In the genomic region with DNA sequence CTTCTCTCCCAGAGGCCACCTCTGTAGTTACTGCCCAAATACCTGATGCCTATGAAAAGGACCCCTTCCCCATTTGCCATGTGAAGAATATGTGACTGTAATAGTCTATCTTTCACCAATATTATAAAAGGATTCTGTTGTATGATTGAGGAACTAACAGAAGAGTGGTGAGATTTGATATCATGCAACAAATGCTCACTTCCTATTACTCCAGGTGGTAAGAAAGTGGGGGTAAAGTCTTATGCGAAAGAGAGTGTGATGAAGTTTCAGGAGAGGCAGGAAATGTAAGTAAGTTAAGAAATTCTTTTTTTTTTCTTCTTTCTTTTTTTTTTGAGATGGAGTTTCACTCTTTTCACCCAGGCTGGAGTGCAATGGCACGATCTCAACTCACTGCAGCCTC, we compare ENCODE assay signal across 12 cellular contexts. TPM values are rescaled to one million over a fixed set of nuclear protein-coding genes. Genes with fewer than 3 reads are reported as not detected.
A peak's percentile ranks its signal among the peaks of the same experiment; 100 is the strongest.
DNase-seq lines count a peak whose midpoint lies in the region; ATAC-seq and TF ChIP-seq lines count a peak whose summit lies in the region.
"Had no signal": no experiment of that assay in that cellular context is flagged by ENCODE, and none has a peak within 500 bp of the region (broad histone marks: within the 10 kb centered on the region; RNA-seq: fewer than 3 reads in every experiment).

No MANE protein-coding gene starts in this region.

- no peaks in the 10 kb centered on the region for H3K9me2 ChIP-seq in hepatocyte (replicated peaks; ENCODE audit: insufficient read depth)

- no TSS peak for BruUV-seq in Calu3 (replicated peaks; lab: Mats Ljungman, UMichigan)

- no peaks in the 10 kb centered on the region for H3K79me2 ChIP-seq in hepatocyte

- no peaks in the 10 kb centered on the region for H3K36me3 ChIP-seq in hepatocyte (replicated peaks; ENCODE audit: insufficient read depth, low read depth)

- no peak overlapping the region for H3K4me3 ChIP-seq in hepatocyte

- no peaks in the 10 kb centered on the region for H4K20me1 ChIP-seq in hepatocyte (ENCODE audit: insufficient read depth, poor library complexity, severe bottlenecking)

- H3K4me2 ChIP-seq in hepatocyte = no peak overlapping the region

- POLR2A ChIA-PET in activated CD4-positive, alpha-beta T cell treated with anti-CD3 and anti-CD28 coated beads for 36 hours (lab: Charles Lee) = no interaction called here

- H3K27ac ChIP-seq in hepatocyte = peak overlapping the region; percentile 95

- no peak overlapping the region for H3K4me3 Mint-ChIP-seq in Calu3 (ENCODE audit: low read depth, unreplicated experiment)
- H3K4me3 Mint-ChIP-seq in activated naive CD4-positive, alpha-beta T cell treated with anti-CD3 and anti-CD28 coated beads for 36 hours = no peak overlapping the region
- no peak overlapping the region for H3K4me3 Mint-ChIP-seq in activated CD4-positive, alpha-beta T cell treated with anti-CD3 and anti-CD28 coated beads for 36 hours
- H3K4me3 Mint-ChIP-seq: activated naive CD4-positive, alpha-beta T cell treated with anti-CD3 and anti-CD28 coated beads, Interleukin-2, amount 10 ng/mL, durations not matched to agents 7 days and 5 days; stimulated activated memory B cell treated with anti-CD40 and anti-IgM and Interleukin-4, amounts not matched to agents 10 μg/mL and 1 μg/mL and 100 μg/mL, for 72 hours had no signal

- H3K27ac Mint-ChIP-seq in Calu3 (ENCODE audit: unreplicated experiment) = peak overlapping the region; percentile 99
- H3K27ac Mint-ChIP-seq in activated naive CD4-positive, alpha-beta T cell treated with anti-CD3 and anti-CD28 coated beads for 36 hours = no peak overlapping the region
- no peak overlapping the region for H3K27ac Mint-ChIP-seq in activated CD4-positive, alpha-beta T cell treated with anti-CD3 and anti-CD28 coated beads for 36 hours
- H3K27ac Mint-ChIP-seq: activated naive CD4-positive, alpha-beta T cell treated with anti-CD3 and anti-CD28 coated beads, Interleukin-2, amount 10 ng/mL, durations not matched to agents 7 days and 5 days; stimulated activated memory B cell treated with anti-CD40 and anti-IgM and Interleukin-4, amounts not matched to agents 10 μg/mL and 1 μg/mL and 100 μg/mL, for 72 hours had no signal

- H3K27me3 Mint-ChIP-seq in Calu3 (ENCODE audit: unreplicated experiment) = no peaks in the 10 kb centered on the region
- H3K27me3 Mint-ChIP-seq in activated naive CD4-positive, alpha-beta T cell treated with anti-CD3 and anti-CD28 coated beads for 36 hours (ENCODE audit: low read depth) = peaks cover 3% of the 10 kb centered on the region
- H3K27me3 Mint-ChIP-seq in activated CD4-positive, alpha-beta T cell treated with anti-CD3 and anti-CD28 coated beads for 36 hours = peaks cover 3% of the 10 kb centered on the region
- H3K27me3 Mint-ChIP-seq: activated naive CD4-positive, alpha-beta T cell treated with anti-CD3 and anti-CD28 coated beads, Interleukin-2, amount 10 ng/mL, durations not matched to agents 7 days and 5 days had no signal

- no peaks in the 10 kb centered on the region for H3K9me3 Mint-ChIP-seq in Calu3 (ENCODE audit: low read depth, unreplicated experiment)
- no peaks in the 10 kb centered on the region for H3K9me3 Mint-ChIP-seq in activated naive CD4-positive, alpha-beta T cell treated with anti-CD3 and anti-CD28 coated beads for 36 hours
- no peaks in the 10 kb centered on the region for H3K9me3 Mint-ChIP-seq in activated CD4-positive, alpha-beta T cell treated with anti-CD3 and anti-CD28 coated beads for 36 hours (ENCODE audit: low read depth)
- H3K9me3 Mint-ChIP-seq: activated naive CD4-positive, alpha-beta T cell treated with anti-CD3 and anti-CD28 coated beads, Interleukin-2, amount 10 ng/mL, durations not matched to agents 7 days and 5 days; stimulated activated memory B cell treated with anti-CD40 and anti-IgM and Interleukin-4, amounts not matched to agents 10 μg/mL and 1 μg/mL and 100 μg/mL, for 72 hours had no signal

- intact Hi-C loops in Calu3 (cut with micrococcal nuclease; ENCODE audit: unreplicated experiment) = loop anchor here (1.0 kb wide), 3 partner anchors 41 to 94 kb away; no protein-coding TSS in a partner anchor
- intact Hi-C loops in activated naive CD4-positive, alpha-beta T cell treated with anti-CD3 and anti-CD28 coated beads for 36 hours (cut with micrococcal nuclease) = loop anchor here (1.0 to 5.0 kb wide), 6 partner anchors 7 to 985 kb away; partner anchors contain the start of gene ARHGEF26
- intact Hi-C loops in activated CD4-positive, alpha-beta T cell treated with anti-CD3 and anti-CD28 coated beads for 36 hours (cut with DNase I, micrococcal nuclease) = loop anchor here (1.0 to 10.0 kb wide), 4 partner anchors 23 to 1833 kb away; no protein-coding TSS in a partner anchor

- H3K4me1 Mint-ChIP-seq in Calu3 (ENCODE audit: low read depth, unreplicated experiment) = peaks cover 67% of the 10 kb centered on the region
- peaks cover 24% of the 10 kb centered on the region for H3K4me1 Mint-ChIP-seq in activated naive CD4-positive, alpha-beta T cell treated with anti-CD3 and anti-CD28 coated beads for 36 hours (ENCODE audit: low read depth)
- H3K4me1 Mint-ChIP-seq in activated CD4-positive, alpha-beta T cell treated with anti-CD3 and anti-CD28 coated beads for 36 hours = peaks cover 26% of the 10 kb centered on the region

- no peak overlapping the region for H2AFZ ChIP-seq in hepatocyte

- CTCF ChIA-PET in Calu3 (lab: Charles Lee) = interaction anchor here (0.7 to 1.0 kb wide), 2 partner anchors 11 to 24 kb away, joined by 3 to 4 read pairs; no protein-coding TSS in a partner anchor
- CTCF ChIA-PET in activated naive CD4-positive, alpha-beta T cell treated with anti-CD3 and anti-CD28 coated beads for 36 hours (lab: Charles Lee) = no interaction called here
- CTCF ChIA-PET in activated CD4-positive, alpha-beta T cell treated with anti-CD3 and anti-CD28 coated beads for 36 hours (lab: Charles Lee) = no interaction called here

- peaks cover 10% of the 10 kb centered on the region for H3K4me1 ChIP-seq in hepatocyte (ENCODE audit: insufficient read depth)

- DNase-seq in Calu3 (no peak), NOMO-1 (lab: John Stamatoyannopoulos, UW; ENCODE audit: unreplicated experiment in 2 of 2) (peak; percentile 75 to 88), hepatocyte (ENCODE audit: low spot score) (no peak), HUDEP-2 (lab: John Stamatoyannopoulos, UW; ENCODE audit: unreplicated experiment in 76 of 76) (no peak)
- DNase-seq in activated naive CD4-positive, alpha-beta T cell treated with anti-CD3 and anti-CD28 coated beads for 36 hours = no peak
- no peak for DNase-seq in activated CD4-positive, alpha-beta T cell treated with anti-CD3 and anti-CD28 coated beads for 36 hours
- DNase-seq: activated naive CD4-positive, alpha-beta T cell treated with anti-CD3 and anti-CD28 coated beads, Interleukin-2, amount 10 ng/mL, durations not matched to agents 7 days and 5 days; Kasumi-1; nucleus accumbens had no signal

- no peaks in the 10 kb centered on the region for H3K9me3 ChIP-seq in hepatocyte (ENCODE audit: low read depth)

- WGBS in hepatocyte (ENCODE audit: low lambda C conversion rate, missing lambda C conversion rate) = 98% methylated on average over 2 of the region's 2 CpGs

- peaks cover 36% of the 10 kb centered on the region for H3K36me3 Mint-ChIP-seq in Calu3 (ENCODE audit: insufficient read depth, unreplicated experiment)
- H3K36me3 Mint-ChIP-seq in activated naive CD4-positive, alpha-beta T cell treated with anti-CD3 and anti-CD28 coated beads for 36 hours (ENCODE audit: low read depth) = no peaks in the 10 kb centered on the region
- no peaks in the 10 kb centered on the region for H3K36me3 Mint-ChIP-seq in activated CD4-positive, alpha-beta T cell treated with anti-CD3 and anti-CD28 coated beads for 36 hours (ENCODE audit: low read depth)
- H3K36me3 Mint-ChIP-seq: activated naive CD4-positive, alpha-beta T cell treated with anti-CD3 and anti-CD28 coated beads, Interleukin-2, amount 10 ng/mL, durations not matched to agents 7 days and 5 days; stimulated activated memory B cell treated with anti-CD40 and anti-IgM and Interleukin-4, amounts not matched to agents 10 μg/mL and 1 μg/mL and 100 μg/mL, for 72 hours had no signal

- H3K27me3 ChIP-seq in hepatocyte = no peaks in the 10 kb centered on the region

- ATAC-seq in GM21717 (IDR thresholded peaks at IDR 0.05; ENCODE audit: unreplicated experiment) (peak; percentile 45), GM19324 (IDR thresholded peaks at IDR 0.05; ENCODE audit: low FRiP score, unreplicated experiment) (no peak)
- ATAC-seq in activated CD4-positive, alpha-beta T cell treated with anti-CD3 and anti-CD28 coated beads for 36 hours = no peak
- ATAC-seq: stimulated activated memory B cell treated with anti-CD40 and anti-IgM and Interleukin-4, amounts not matched to agents 10 μg/mL and 1 μg/mL and 100 μg/mL, for 72 hours had no signal

- TF ChIP-seq CTCF in Calu3 (IDR thresholded peaks at IDR 0.05; ENCODE audit: unreplicated experiment) (no peak), hepatocyte (IDR thresholded peaks at IDR 0.05; ENCODE audit: poor library complexity) (no peak)

RNA-seq across cellular contexts. Expression of gene RAP2B, which starts 24.4 kb away (rescaled TPM):
- total RNA-seq in Calu3 (2022) = 65.7 and 84.7 TPM in 2 replicates
- 17.7 and 20.0 TPM in 2 replicates for total RNA-seq in hepatocyte
- polyA plus RNA-seq in hepatocyte = 10.4 and 11.5 TPM in 2 replicates
- 1 to 10 TPM; 8.6 to 8.7 TPM for total RNA-seq in activated naive CD4-positive, alpha-beta T cell treated with anti-CD3 and anti-CD28 coated beads for 36 hours
- total RNA-seq in activated CD4-positive, alpha-beta T cell treated with anti-CD3 and anti-CD28 coated beads for 36 hours = 10 to 100 TPM; 10.4 TPM

Comparison
In these comparisons a context has a peak if more than half of its experiments do, and no peak if none do; other contexts are left out.
1. DNase-seq: peak in NOMO-1 (2 of 2); none in Calu3 (single experiment), hepatocyte (single experiment), activated naive CD4-positive, alpha-beta T cell treated with anti-CD3 and anti-CD28 coated beads for 36 hours (single experiment), HUDEP-2 (0 of 76) and activated CD4-positive, alpha-beta T cell treated with anti-CD3 and anti-CD28 coated beads for 36 hours (single experiment).